ENCODE assay signal across 30 cellular contexts in genomic region chr7:11297764-11298163, GRCh38.
DNase-seq lines count a peak whose midpoint lies in the region; ATAC-seq, FAIRE-seq and TF ChIP-seq lines count a peak whose summit lies in the region.
"Had no signal": no experiment of that assay in that cellular context is flagged by ENCODE, and none has a peak within 500 bp of the region (broad histone marks: within the 10 kb centered on the region; RNA-seq: fewer than 3 reads in every experiment).

No MANE protein-coding gene starts in this region.

- no peaks in the 10 kb centered on the region for H3K79me1 ChIP-seq in H1 (ENCODE audit: low read depth, low read length)
- no peaks in the 10 kb centered on the region for H3K79me1 ChIP-seq in mesenchymal stem cell (replicated peaks; ENCODE audit: low read length, poor library complexity, severe bottlenecking)

- ATAC-seq in PC-3, result no peak
- ATAC-seq: A549; activated T-cell treated with anti-CD3 and anti-CD28 coated beads, Interleukin-2, amount 50 U/mL, for 4 hours; CD8-positive, alpha-beta T cell; heart left ventricle had no signal

- peaks cover 45% of the 10 kb centered on the region for H3K4me1 Mint-ChIP-seq in osteocyte (ENCODE audit: unreplicated experiment)
- H3K4me1 Mint-ChIP-seq: endodermal cell, naive B cell had no signal

- no peak overlapping the region for H3K56ac ChIP-seq in H1 (replicated peaks; ENCODE audit: insufficient read length, low read depth, low read length)

- H3K14ac ChIP-seq in H1 (ENCODE audit: insufficient read length), result no peak overlapping the region
- H3K14ac ChIP-seq in mesenchymal stem cell (ENCODE audit: low read length in 2 of 2), result no peak overlapping the region

- no peaks in the 10 kb centered on the region for H3F3A ChIP-seq in PC-3 (ENCODE audit: low read length, unreplicated experiment)

- H2BK20ac ChIP-seq in H1 (ENCODE audit: low read length), result no peak overlapping the region

- H4K20me1 ChIP-seq in PC-3 (ENCODE audit: low read length) (no peaks in the 10 kb centered on the region), H1 (replicated peaks in 1 of 2; ENCODE audit: control insufficient read depth in 1 of 2, insufficient read depth in 2 of 2, low read length in 2 of 2) (no peaks in the 10 kb centered on the region)

- H3K4me1 ChIP-seq in PC-3 (ENCODE audit: insufficient read depth, low read length), result no peaks in the 10 kb centered on the region
- H3K4me1 ChIP-seq in H1 (replicated peaks in 1 of 4; ENCODE audit: control insufficient read depth in 3 of 4, insufficient read depth in 4 of 4, low read length in 3 of 4), result peaks cover 0 to 4% (median 0%) of the 10 kb centered on the region in 4 experiments; a peak in 1 of 7 replicates
- no peaks in the 10 kb centered on the region for H3K4me1 ChIP-seq in mesenchymal stem cell (ENCODE audit: control insufficient read depth, insufficient read depth, low read depth, low read length)
- H3K4me1 ChIP-seq: A549, ascending aorta, BE2C, heart left ventricle had no signal

- H2AFZ ChIP-seq in PC-3 (ENCODE audit: low read length), result no peak overlapping the region
- H2AFZ ChIP-seq in H1 (ENCODE audit: low read length), result peak overlapping the region; percentile 60; the same call in 1 of the 2 replicates
- H2AFZ ChIP-seq in mesenchymal stem cell (ENCODE audit: low read depth, low read length), result no peak overlapping the region

- in situ Hi-C loops in G401 (cut with HindIII; ENCODE audit: low sequenced_read_pairs), result no loop called here

- no peak overlapping the region for H3K4me3 Mint-ChIP-seq in osteocyte (ENCODE audit: unreplicated experiment)
- H3K4me3 Mint-ChIP-seq: activated T-cell treated with anti-CD3 and anti-CD28 coated beads, Interleukin-2, amount 50 U/mL, for 4 hours; CD8-positive, alpha-beta T cell; endodermal cell; naive B cell had no signal

- TF ChIP-seq RAD21 in H1 (IDR thresholded peaks at IDR 0.05 in 1 of 2, conservative IDR thresholded peaks at IDR 0.05 in 1 of 2; ENCODE audit: low read depth in 2 of 2, low read length in 2 of 2), result no peak

- H4K8ac ChIP-seq in H1 (ENCODE audit: extremely low read depth, insufficient read depth, low read length) (no peak overlapping the region), mesenchymal stem cell (ENCODE audit: low read length) (no peak overlapping the region)

- TF ChIP-seq CTCF in PC-3 (conservative IDR thresholded peaks at IDR 0.05; ENCODE audit: low read depth, low read length) (no peak), H1 (IDR thresholded peaks at IDR 0.05; ENCODE audit: control extremely low read depth in 1 of 3, insufficient read depth in 1 of 3, low read depth in 1 of 3, low read length in 3 of 3) (no peak), osteocyte (IDR thresholded peaks at IDR 0.05) (no peak)

- H3K79me2 ChIP-seq in PC-3 (ENCODE audit: low read length) (no peaks in the 10 kb centered on the region), H1 (ENCODE audit: control insufficient read depth in 1 of 2, insufficient read depth in 2 of 2, low read length in 2 of 2) (no peaks in the 10 kb centered on the region)

- no peak overlapping the region for H2BK15ac ChIP-seq in H1 (ENCODE audit: low read length)
- no peak overlapping the region for H2BK15ac ChIP-seq in mesenchymal stem cell (ENCODE audit: low read depth, poor library complexity, severe bottlenecking)

- DNase-seq in G401 (ENCODE audit: low spot score) (peak; percentile 81), PC-3 (peak; percentile 4), H1 (ENCODE audit: low read depth in 1 of 2, low spot score in 2 of 2) (no peak), osteocyte (ENCODE audit: extremely low spot score, unreplicated experiment) (no peak), HK-2 (ENCODE audit: unreplicated experiment) (no peak), Ammon's horn (ENCODE audit: low spot score) (no peak), mesenchymal stem cell (no peak)
- DNase-seq in activated T-cell treated with anti-CD3 and anti-CD28 coated beads, Interleukin-2, amount 50 U/mL, for 1 hour, result no peak
- DNase-seq: activated gamma-delta T cell; activated T-cell treated with anti-CD3 and anti-CD28 coated beads, Interleukin-2, amount 50 U/mL, for 4 hours; BE2C; CD8-positive, alpha-beta T cell; central memory CD4-positive, alpha-beta T cell; dermis blood vessel endothelial cell; DMS153; endodermal cell; foreskin melanocyte; heart left ventricle; KBM-7; kidney; midbrain; naive B cell; NCI-H1092 treated with DMSO at 0.1 percent for 48 hours; NCI-H510A; occipital lobe; stimulated activated naive CD4-positive, alpha-beta T cell treated with Interleukin-2 at 50 U/mL for 16 hours had no signal

- H3K9ac ChIP-seq in PC-3 (ENCODE audit: low read length) (no peak overlapping the region), H1 (replicated peaks in 1 of 4; ENCODE audit: extremely low read depth in 1 of 4, low read depth in 3 of 4, low read length in 3 of 4) (no peak overlapping the region), mesenchymal stem cell (ENCODE audit: low read length) (no peak overlapping the region)

- H3K9me3 Mint-ChIP-seq in osteocyte (ENCODE audit: unreplicated experiment), result peaks cover 2% of the 10 kb centered on the region
- H3K9me3 Mint-ChIP-seq: activated T-cell treated with anti-CD3 and anti-CD28 coated beads, Interleukin-2, amount 50 U/mL, for 4 hours; CD8-positive, alpha-beta T cell; endodermal cell had no signal

- no peak for FAIRE-seq in H1 (lab: Jason Lieb, UNC)
- FAIRE-seq: A549, kidney had no signal

- no peak overlapping the region for H4K91ac ChIP-seq in H1 (replicated peaks; ENCODE audit: insufficient read length, low read length)
- H4K91ac ChIP-seq in mesenchymal stem cell (ENCODE audit: low read length), result no peak overlapping the region

- no peaks in the 10 kb centered on the region for H3K27me3 Mint-ChIP-seq in osteocyte (ENCODE audit: unreplicated experiment)
- H3K27me3 Mint-ChIP-seq: naive B cell had no signal

- no peak overlapping the region for H2AK5ac ChIP-seq in H1 (ENCODE audit: low read depth, low read length)
- no peak overlapping the region for H2AK5ac ChIP-seq in mesenchymal stem cell (ENCODE audit: low read length, severe bottlenecking)

- no peak for TF ChIP-seq POLR2A in H1 (IDR thresholded peaks at IDR 0.05; ENCODE audit: control extremely low read depth in 1 of 2, low read depth in 2 of 2, low read length in 2 of 2)

- no TSS peak for BruUV-seq in PC-3 (replicated peaks; lab: Mats Ljungman, UMichigan)

- H3K4me3 ChIP-seq in PC-3 (ENCODE audit: low read length), result no peak overlapping the region
- no peak overlapping the region for H3K4me3 ChIP-seq in H1 (ENCODE audit: extremely low read depth in 1 of 4, insufficient read depth in 2 of 4, low read depth in 3 of 4, low read length in 4 of 4)
- H3K4me3 ChIP-seq in mesenchymal stem cell (ENCODE audit: insufficient read depth in 1 of 2, low read depth in 1 of 2, low read length in 2 of 2), result no peak overlapping the region
- H3K4me3 ChIP-seq: A549, ascending aorta, heart left ventricle, skin epidermis, thoracic aorta had no signal

- no peaks in the 10 kb centered on the region for H3K36me3 Mint-ChIP-seq in osteocyte (ENCODE audit: unreplicated experiment)
- H3K36me3 Mint-ChIP-seq: CD8-positive, alpha-beta T cell; naive B cell had no signal

- no peaks in the 10 kb centered on the region for H3K23me2 ChIP-seq in H1 (ENCODE audit: low read depth, low read length)

- no peak overlapping the region for H2BK120ac ChIP-seq in H1 (replicated peaks; ENCODE audit: low read depth, low read length)
- H2BK120ac ChIP-seq in mesenchymal stem cell (ENCODE audit: low read depth, low read length), result no peak overlapping the region

- CTCF ChIA-PET in PC-3 (lab: Charles Lee), result no interaction called here
- CTCF ChIA-PET in H1 (lab: Charles Lee; ENCODE audit: partially characterized antibody), result no interaction called here

- H3K9me2 ChIP-seq in PC-3 (replicated peaks; ENCODE audit: low read length), result no peaks in the 10 kb centered on the region

- H3K9me3 ChIP-seq in PC-3 (ENCODE audit: low read length) (no peaks in the 10 kb centered on the region), H1 (ENCODE audit: insufficient read depth in 2 of 2, low read depth in 1 of 2, low read length in 1 of 2) (no peaks in the 10 kb centered on the region), mesenchymal stem cell (ENCODE audit: control insufficient read depth, low read length) (no peaks in the 10 kb centered on the region)
- H3K9me3 ChIP-seq: ascending aorta, BE2C, thoracic aorta had no signal

- no peak overlapping the region for H3K23ac ChIP-seq in H1 (ENCODE audit: insufficient read length)
- H3K23ac ChIP-seq in mesenchymal stem cell (ENCODE audit: low read length in 2 of 2), result no peak overlapping the region

- no peak overlapping the region for H3K4me2 ChIP-seq in PC-3 (ENCODE audit: low read length)
- no peak overlapping the region for H3K4me2 ChIP-seq in H1 (ENCODE audit: insufficient read depth in 1 of 2, low read depth in 2 of 2, low read length in 2 of 2)
- no peak overlapping the region for H3K4me2 ChIP-seq in mesenchymal stem cell (ENCODE audit: low read length, poor library complexity, severe bottlenecking)
- H3K4me2 ChIP-seq: A549 had no signal

- H3K27ac Mint-ChIP-seq in osteocyte (ENCODE audit: unreplicated experiment), result peak overlapping the region; percentile 54
- H3K27ac Mint-ChIP-seq: CD8-positive, alpha-beta T cell; endodermal cell had no signal

- H3K4ac ChIP-seq in H1 (replicated peaks; ENCODE audit: insufficient read length, low read depth, low read length) (no peak overlapping the region), mesenchymal stem cell (ENCODE audit: low read depth in 1 of 2, low read length in 2 of 2) (no peak overlapping the region)

- no peak overlapping the region for H4K5ac ChIP-seq in H1 (ENCODE audit: insufficient read length, low read depth, low read length)

- TF ChIP-seq EP300 in H1 (IDR thresholded peaks at IDR 0.05; ENCODE audit: borderline replicate concordance in 1 of 2, low read depth in 2 of 2, low read length in 2 of 2), result no peak

- H2BK12ac ChIP-seq in H1 (ENCODE audit: low read depth, low read length), result no peak overlapping the region
- no peak overlapping the region for H2BK12ac ChIP-seq in mesenchymal stem cell (ENCODE audit: low read length in 2 of 2)

- H3K27me3 ChIP-seq in PC-3 (ENCODE audit: low read length) (no peaks in the 10 kb centered on the region), H1 (replicated peaks in 1 of 4; ENCODE audit: control insufficient read depth in 3 of 4, extremely low read depth in 1 of 4, insufficient read depth in 3 of 4, low read length in 3 of 4) (no peaks in the 10 kb centered on the region), mesenchymal stem cell (ENCODE audit: control insufficient read depth in 1 of 2, insufficient read depth in 1 of 2, low read length in 2 of 2) (no peaks in the 10 kb centered on the region)
- H3K27me3 ChIP-seq: ascending aorta, BE2C, heart left ventricle had no signal

- H3K18ac ChIP-seq in H1 (ENCODE audit: extremely low read depth, low read length) (no peak overlapping the region), mesenchymal stem cell (ENCODE audit: low read depth in 1 of 2, low read length in 2 of 2) (no peak overlapping the region)

- intact Hi-C loops in PC-3 (cut with micrococcal nuclease), result no loop called here

- no peak overlapping the region for H3K27ac ChIP-seq in PC-3 (ENCODE audit: low read length)
- no peak overlapping the region for H3K27ac ChIP-seq in H1 (ENCODE audit: low read depth, low read length)
- H3K27ac ChIP-seq in mesenchymal stem cell (ENCODE audit: low read length, poor library complexity, severe bottlenecking), result no peak overlapping the region
- H3K27ac ChIP-seq: A549, ascending aorta, heart left ventricle, thoracic aorta had no signal

- H3K36me3 ChIP-seq in PC-3 (ENCODE audit: low read depth, low read length) (no peaks in the 10 kb centered on the region), H1 (ENCODE audit: control insufficient read depth in 2 of 4, insufficient read depth in 4 of 4, low read length in 3 of 4) (no peaks in the 10 kb centered on the region), mesenchymal stem cell (ENCODE audit: control insufficient read depth in 1 of 2, insufficient read depth in 2 of 2, low read depth in 1 of 2, low read length in 2 of 2) (no peaks in the 10 kb centered on the region)
- H3K36me3 ChIP-seq: ascending aorta, BE2C, heart left ventricle, thoracic aorta had no signal

- no peak overlapping the region for H2BK5ac ChIP-seq in H1 (ENCODE audit: low read depth, low read length)
- H2BK5ac ChIP-seq in mesenchymal stem cell (ENCODE audit: low read depth, low read length, poor library complexity, severe bottlenecking), result no peak overlapping the region

- POLR2A ChIA-PET in PC-3 (lab: Charles Lee; ENCODE audit: unreplicated experiment) (no interaction called here), H1 (lab: Charles Lee; ENCODE audit: partially characterized antibody) (no interaction called here)

Comparison
In these comparisons a context has a peak if more than half of its experiments do, and no peak if none do; other contexts are left out.
1. DNase-seq: peak in G401 (single experiment) and PC-3 (single experiment); none in H1 (0 of 2), osteocyte (single experiment), activated T-cell treated with anti-CD3 and anti-CD28 coated beads, Interleukin-2, amount 50 U/mL, for 1 hour (single experiment), HK-2 (single experiment), Ammon's horn (single experiment) and mesenchymal stem cell (single experiment).